20 cellular contexts compared by ENCODE assay signal in the genomic region with DNA sequence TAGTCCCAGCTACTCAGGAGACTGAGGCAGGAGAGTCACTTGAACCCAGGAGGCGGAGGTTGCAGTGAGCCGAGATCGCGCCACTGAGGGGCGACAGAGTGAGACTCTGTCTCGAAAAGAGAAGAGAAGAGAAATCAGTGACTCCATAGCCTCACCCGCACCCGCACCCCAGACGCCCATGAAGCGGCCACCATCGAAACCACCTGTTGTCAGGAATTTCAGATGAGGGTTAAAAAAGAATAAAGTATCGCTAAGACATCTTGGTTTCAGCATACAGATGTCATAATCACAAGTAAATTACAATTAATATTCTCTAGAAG. TPM values are rescaled to one million over a fixed set of nuclear protein-coding genes. Genes with fewer than 3 reads are reported as not detected.
A peak's percentile ranks its signal among the peaks of the same experiment; 100 is the strongest.
DNase-seq lines count a peak whose midpoint lies in the region; ATAC-seq, FAIRE-seq and TF ChIP-seq lines count a peak whose summit lies in the region.
"Had no signal": no experiment of that assay in that cellular context is flagged by ENCODE, and none has a peak within 500 bp of the region (broad histone marks: within the 10 kb centered on the region; RNA-seq: fewer than 3 reads in every experiment).

No MANE protein-coding gene starts in this region.

- no peak for ATAC-seq in Right ventricle myocardium superior (ENCODE audit: poor library complexity)
- ATAC-seq: A549, GM23338, HCT116 had no signal

- intact Hi-C loops in cardiac septum (cut with DNase I) = no loop called here
- intact Hi-C loops in Right ventricle myocardium superior (cut with DNase I) = no loop called here

- TF ChIP-seq CTCF in chondrocyte (IDR thresholded peaks at IDR 0.05) (no peak), type B pancreatic cell (conservative IDR thresholded peaks at IDR 0.05) (no peak)

- DNase-seq in cardiac septum (ENCODE audit: low spot score) (peak; percentile 33), Right ventricle myocardium superior (no peak), chondrocyte (ENCODE audit: low spot score) (peak; percentile 62), type B pancreatic cell (ENCODE audit: extremely low spot score, unreplicated experiment) (peak; percentile 32), iPS-NIHi11 (ENCODE audit: low spot score) (no peak), caudate nucleus (lab: John Stamatoyannopoulos, UW) (no peak), GM12892 (ENCODE audit: insufficient read length) (no peak)
- DNase-seq: CD4-positive, alpha-beta memory T cell; DMS153; DMS79; GDM1; HFFc6; IMR-90 had no signal

- H3K36me3 Mint-ChIP-seq in chondrocyte (ENCODE audit: low read depth) (peaks cover 17% of the 10 kb centered on the region), type B pancreatic cell (peaks cover 30% of the 10 kb centered on the region)

- no peaks in the 10 kb centered on the region for H3K27me3 Mint-ChIP-seq in chondrocyte (ENCODE audit: low read depth)
- no peaks in the 10 kb centered on the region for H3K27me3 Mint-ChIP-seq in type B pancreatic cell
- H3K27me3 Mint-ChIP-seq: CD4-positive, alpha-beta memory T cell had no signal

- H3K27ac Mint-ChIP-seq in chondrocyte (ENCODE audit: unreplicated experiment) (no peak overlapping the region), type B pancreatic cell (no peak overlapping the region)
- H3K27ac Mint-ChIP-seq: CD4-positive, alpha-beta memory T cell; GM23338; HFFc6 had no signal

- H3K4me3 Mint-ChIP-seq in chondrocyte (ENCODE audit: unreplicated experiment) (no peak overlapping the region), type B pancreatic cell (no peak overlapping the region)
- H3K4me3 Mint-ChIP-seq: CD14-positive monocyte; CD4-positive, alpha-beta memory T cell; GM23338; HFFc6 had no signal

- H3K27ac ChIP-seq in caudate nucleus (ENCODE audit: low read depth, low read length) = no peak overlapping the region
- H3K27ac ChIP-seq: A549, BLaER1 had no signal

- no peak for FAIRE-seq in GM12892 (lab: Jason Lieb, UNC)
- FAIRE-seq: A549, H54, HTR-8/SVneo had no signal

- no peaks in the 10 kb centered on the region for H3K4me1 Mint-ChIP-seq in chondrocyte (ENCODE audit: low read depth)
- no peaks in the 10 kb centered on the region for H3K4me1 Mint-ChIP-seq in type B pancreatic cell (ENCODE audit: unreplicated experiment)
- H3K4me1 Mint-ChIP-seq: CD14-positive monocyte, GM23338 had no signal

- no peak for TF ChIP-seq POLR2A in GM12892 (IDR thresholded peaks at IDR 0.05; ENCODE audit: low read depth, low read length)

- peaks cover 3% of the 10 kb centered on the region for H3K9me3 Mint-ChIP-seq in chondrocyte (ENCODE audit: low read depth)
- no peaks in the 10 kb centered on the region for H3K9me3 Mint-ChIP-seq in type B pancreatic cell
- H3K9me3 Mint-ChIP-seq: CD14-positive monocyte; CD4-positive, alpha-beta memory T cell; GM23338; HFFc6 had no signal

RNA-seq across cellular contexts. Expression of gene NPHP4, which starts 47.4 kb away (rescaled TPM):
- total RNA-seq in cardiac septum = 6.6 TPM
- total RNA-seq in Right ventricle myocardium superior = 4.3 TPM
- 7.6 to 11.9 TPM (median 8.7 TPM) in 3 replicates for total RNA-seq in chondrocyte
- 10.3 and 21.7 TPM in 2 replicates for total RNA-seq in type B pancreatic cell (ENCODE audit: low replicate concordance)
- 4.7 TPM for polyA plus RNA-seq in GM12892 (2012; ENCODE audit: missing spikeins)

Comparison
In these comparisons a context has a peak if more than half of its experiments do, and no peak if none do; other contexts are left out.
1. DNase-seq: peak in cardiac septum (single experiment), chondrocyte (single experiment) and type B pancreatic cell (single experiment); none in Right ventricle myocardium superior (single experiment), iPS-NIHi11 (single experiment), caudate nucleus (0 of 61) and GM12892 (single experiment).